Comparison of ENCODE assay signal across 8 cellular contexts in genomic region chr11:67262731-67263675, GRCh38. TPM values are rescaled to one million over a fixed set of nuclear protein-coding genes. Genes with fewer than 3 reads are reported as not detected.
DNase-seq lines count a peak whose midpoint lies in the region; ATAC-seq and TF ChIP-seq lines count a peak whose summit lies in the region.

No MANE protein-coding gene starts in this region.

- H3K4me3 ChIP-seq in CD8-positive, alpha-beta T cell (ENCODE audit: low read depth, low read length) = no peak overlapping the region
- H3K4me3 ChIP-seq in HFF-Myc (replicated peaks; ENCODE audit: low read depth, low read length) (no peak overlapping the region), coronary artery (peak overlapping the region; percentile 24), left lung (no peak overlapping the region)

- peaks cover 12% of the 10 kb centered on the region for H3K36me3 Mint-ChIP-seq in CD8-positive, alpha-beta T cell

- no peaks in the 10 kb centered on the region for H3K27me3 ChIP-seq in CD8-positive, alpha-beta T cell (ENCODE audit: insufficient read depth, low read length)
- peaks cover 0 to 6% of the 10 kb centered on the region in 2 donors for H3K27me3 ChIP-seq in left lung

- H3K4me3 Mint-ChIP-seq in CD8-positive, alpha-beta T cell = peak overlapping the region; percentile 68

- peak; percentile 35 for ATAC-seq in CD8-positive, alpha-beta T cell
- ATAC-seq in left lung (peak; percentile 79), HG02852 (IDR thresholded peaks at IDR 0.05; ENCODE audit: unreplicated experiment) (no peak)

- CTCF ChIA-PET in CD8-positive, alpha-beta T cell (lab: Charles Lee) = interaction anchor here (0.6 to 4.9 kb wide), 35 partner anchors 9 to 189 kb away, joined by 3 to 144 read pairs (median 6); partner anchors contain the start of genes ANKRD13D, POLD4 and SSH3

- no peaks in the 10 kb centered on the region for H3K9me3 ChIP-seq in CD8-positive, alpha-beta T cell (ENCODE audit: low read length)
- H3K9me3 ChIP-seq in left lung = no peaks in the 10 kb centered on the region

- no peak overlapping the region for H3K27ac ChIP-seq in CD8-positive, alpha-beta T cell (ENCODE audit: low read depth, low read length)
- H3K27ac ChIP-seq in coronary artery (peak overlapping the region in 1 of 2 donors; percentile 79), left lung (peak overlapping the region; percentile 21 to 82)

- peak overlapping the region; percentile 37 for H3K27ac Mint-ChIP-seq in CD8-positive, alpha-beta T cell

- no peaks in the 10 kb centered on the region for H3K27me3 Mint-ChIP-seq in CD8-positive, alpha-beta T cell (ENCODE audit: low read depth)

- intact Hi-C loops in CD8-positive, alpha-beta T cell (cut with DNase I, micrococcal nuclease) = loop anchor here (1.0 kb wide), 3 partner anchors 26 to 119 kb away; partner anchors contain the start of gene ANKRD13D (in 1 of the 2)
- intact Hi-C loops in left lung (cut with DNase I) = loop anchor here in 1 of 2 donors (2.0 to 5.0 kb wide), 2 partner anchors 54 to 114 kb away; no protein-coding TSS in a partner anchor

- peaks cover 50% of the 10 kb centered on the region for H3K4me1 Mint-ChIP-seq in CD8-positive, alpha-beta T cell (ENCODE audit: low read depth)

- H3K36me3 ChIP-seq in CD8-positive, alpha-beta T cell (ENCODE audit: insufficient read depth, low read length) = no peaks in the 10 kb centered on the region
- H3K36me3 ChIP-seq in left lung = peaks cover 0 to 5% of the 10 kb centered on the region in 2 donors

- peak in 6 of 7 experiments; percentile 64 to 86 (median 72) for DNase-seq in CD8-positive, alpha-beta T cell
- DNase-seq in HFF-Myc (ENCODE audit: extremely low read depth, low read depth) (no peak), NCI-H524 treated with DMSO at 0.1 percent for 48 hours (lab: John Stamatoyannopoulos, UW) (peak; percentile 25), coronary artery (ENCODE audit: low spot score) (peak; percentile 86), left lung (peak; percentile 84 to 93)
- peak; percentile 79 for DNase-seq in activated CD4-positive, CD25-positive, alpha-beta regulatory T cell treated with anti-CD3 and anti-CD28 coated beads, Interleukin-2, amount 50 U/mL, for 72 hours
- DNase-seq in stimulated activated CD8-positive, alpha-beta memory T cell treated with anti-CD3 and anti-CD28 coated beads, Interleukin-12 subunit alpha, Interleukin-12 subunit beta, amount 100 ng/mL, for 1 hour (ENCODE audit: low read depth) = peak; percentile 58

- peaks cover 34% of the 10 kb centered on the region for H3K4me1 ChIP-seq in CD8-positive, alpha-beta T cell (ENCODE audit: insufficient read depth, low read length)
- H3K4me1 ChIP-seq in left lung = peaks cover 20 to 53% of the 10 kb centered on the region in 2 donors

- no peaks in the 10 kb centered on the region for H3K9me3 Mint-ChIP-seq in CD8-positive, alpha-beta T cell

- TF ChIP-seq CTCF in CD8-positive, alpha-beta T cell (IDR thresholded peaks at IDR 0.05) = peak; percentile 68
- TF ChIP-seq CTCF in HFF-Myc (IDR thresholded peaks at IDR 0.05; ENCODE audit: low read depth, low read length, missing control alignments) (peak; percentile 89), coronary artery (IDR thresholded peaks at IDR 0.05) (peak; percentile 63), left lung (IDR thresholded peaks at IDR 0.05) (peak; percentile 80 to 88)

- POLR2A ChIA-PET in CD8-positive, alpha-beta T cell (lab: Charles Lee) = interaction anchor here (0.8 to 4.9 kb wide), 8 partner anchors 8 to 55 kb away, joined by 3 to 37 read pairs (median 6); partner anchors contain the start of gene ANKRD13D

RNA-seq across cellular contexts. Expression of gene GRK2, which starts 3.3 kb away (rescaled TPM):
- total RNA-seq in CD8-positive, alpha-beta T cell = 100 to 1,000 TPM; 356 to 371 TPM
- 100 to 1,000 TPM in 1 of 2 donors, 10 to 100 TPM in 1; 55.2 to 118 TPM for total RNA-seq in left lung

RNA-seq across cellular contexts. Expression of gene ANKRD13D, which starts 26.1 kb away (rescaled TPM):
- total RNA-seq in CD8-positive, alpha-beta T cell = 100 to 1,000 TPM; 152 TPM
- 10 to 100 TPM; 48.0 to 81.2 TPM for total RNA-seq in left lung

RNA-seq across cellular contexts. Expression of gene SSH3, which starts 40.3 kb away (rescaled TPM):
- total RNA-seq in CD8-positive, alpha-beta T cell = 1 to 10 TPM; 5.9 to 9.9 TPM
- total RNA-seq in left lung = 10 to 100 TPM; 28.7 to 44.9 TPM
